17 cellular contexts compared by ENCODE assay signal in genomic region chr17:1731194-1731506, GRCh38. TPM values are rescaled to one million over a fixed set of nuclear protein-coding genes. Genes with fewer than 3 reads are reported as not detected.
A peak's percentile ranks its signal among the peaks of the same experiment; 100 is the strongest.
DNase-seq lines count a peak whose midpoint lies in the region; ATAC-seq and TF ChIP-seq lines count a peak whose summit lies in the region.
"Had no signal": no experiment of that assay in that cellular context is flagged by ENCODE, and none has a peak within 500 bp of the region (broad histone marks: within the 10 kb centered on the region; RNA-seq: fewer than 3 reads in every experiment).

No MANE protein-coding gene starts in this region.

- no peak overlapping the region for H3K27ac Mint-ChIP-seq in natural killer cell treated with Interleukin-12 subunit alpha and Interleukin-12 subunit beta and Interleukin-15 and Interleukin-18, amount 100 ng/mL, for 72 hours
- H3K27ac Mint-ChIP-seq: activated CD8-positive, alpha-beta T cell treated with anti-CD3 and anti-CD28 coated beads for 36 hours; activated naive CD8-positive, alpha-beta T cell treated with anti-CD3 and anti-CD28 coated beads, Interleukin-2, amount 50 U/mL, for 24 hours had no signal

- TF ChIP-seq CTCF in right atrium auricular region (IDR thresholded peaks at IDR 0.05) (no peak), fibroblast of the aortic adventitia (IDR thresholded peaks at IDR 0.05; ENCODE audit: insufficient read depth, low read length) (no peak)

- H3K9ac ChIP-seq in skeletal muscle tissue (ENCODE audit: low read depth in 1 of 3, low read length in 3 of 3): peak overlapping the region; percentile 76 to 86 (median 77)

- no peaks in the 10 kb centered on the region for H3K9me3 ChIP-seq in right atrium auricular region
- H3K9me3 ChIP-seq in skeletal muscle tissue (ENCODE audit: control insufficient read depth in 3 of 3, low read length in 3 of 3): no peaks in the 10 kb centered on the region
- H3K9me3 ChIP-seq: A549, thoracic aorta had no signal

- no peak for DNase-seq in right atrium auricular region (ENCODE audit: low spot score)
- no peak for DNase-seq in Right ventricle myocardium inferior (ENCODE audit: missing footprints)
- DNase-seq in fibroblast of the aortic adventitia (ENCODE audit: low read depth): no peak
- no peak for DNase-seq in DMS53 (lab: John Stamatoyannopoulos, UW)
- no peak for DNase-seq in natural killer cell treated with Interleukin-12 subunit alpha and Interleukin-12 subunit beta and Interleukin-15 and Interleukin-18, amount 100 ng/mL, for 72 hours (ENCODE audit: low spot score)
- no peak for DNase-seq in NCI-H2081 (lab: John Stamatoyannopoulos, UW)
- DNase-seq: activated CD8-positive, alpha-beta T cell treated with anti-CD3 and anti-CD28 coated beads for 36 hours; activated naive CD8-positive, alpha-beta T cell treated with anti-CD3 and anti-CD28 coated beads, Interleukin-2, amount 50 U/mL, for 24 hours; naive B cell; NCI-H1048; NCI-H748 treated with DMSO at 0.1 percent for 48 hours had no signal

- peaks cover 28% of the 10 kb centered on the region for H3K36me3 ChIP-seq in right atrium auricular region
- peaks cover 26 to 51% (median 39%) of the 10 kb centered on the region in 3 donors for H3K36me3 ChIP-seq in skeletal muscle tissue (ENCODE audit: control insufficient read depth in 3 of 3, insufficient read depth in 3 of 3, low read length in 3 of 3)

- no peak overlapping the region for H3K4me3 Mint-ChIP-seq in natural killer cell treated with Interleukin-12 subunit alpha and Interleukin-12 subunit beta and Interleukin-15 and Interleukin-18, amount 100 ng/mL, for 72 hours
- H3K4me3 Mint-ChIP-seq: activated CD8-positive, alpha-beta T cell treated with anti-CD3 and anti-CD28 coated beads for 36 hours; activated naive CD8-positive, alpha-beta T cell treated with anti-CD3 and anti-CD28 coated beads, Interleukin-2, amount 50 U/mL, for 24 hours; naive B cell had no signal

- H3K27me3 ChIP-seq in right atrium auricular region: no peaks in the 10 kb centered on the region
- no peaks in the 10 kb centered on the region for H3K27me3 ChIP-seq in skeletal muscle tissue (ENCODE audit: control insufficient read depth in 3 of 3, insufficient read depth in 3 of 3, low read length in 3 of 3)

- H3K27ac ChIP-seq in right atrium auricular region: peak overlapping the region; percentile 85 to 90
- H3K27ac ChIP-seq in skeletal muscle tissue (ENCODE audit: low read depth, low read length): peak overlapping the region; percentile 96
- H3K27ac ChIP-seq: thoracic aorta, VCaP had no signal

- no peaks in the 10 kb centered on the region for H3K36me3 Mint-ChIP-seq in natural killer cell treated with Interleukin-12 subunit alpha and Interleukin-12 subunit beta and Interleukin-15 and Interleukin-18, amount 100 ng/mL, for 72 hours

- intact Hi-C loops in Right ventricle myocardium inferior (cut with DNase I): no loop called here

- H3K4me3 ChIP-seq in right atrium auricular region (peak overlapping the region in 1 of 2 donors; percentile 26), fibroblast of the aortic adventitia (ENCODE audit: low read depth, low read length) (peak overlapping the region; percentile 41), skeletal muscle tissue (ENCODE audit: low read length in 3 of 3) (peak overlapping the region in 1 of 3 donors; percentile 24)
- H3K4me3 ChIP-seq: A549, thoracic aorta had no signal

- no peaks in the 10 kb centered on the region for H3K27me3 Mint-ChIP-seq in natural killer cell treated with Interleukin-12 subunit alpha and Interleukin-12 subunit beta and Interleukin-15 and Interleukin-18, amount 100 ng/mL, for 72 hours
- H3K27me3 Mint-ChIP-seq: activated CD8-positive, alpha-beta T cell treated with anti-CD3 and anti-CD28 coated beads for 36 hours; activated naive CD8-positive, alpha-beta T cell treated with anti-CD3 and anti-CD28 coated beads, Interleukin-2, amount 50 U/mL, for 24 hours; naive B cell had no signal

- H3K4me1 ChIP-seq in right atrium auricular region (peaks cover 0 to 40% of the 10 kb centered on the region in 2 donors), skeletal muscle tissue (ENCODE audit: control insufficient read depth in 3 of 3, insufficient read depth in 3 of 3, low read length in 3 of 3) (peaks cover 25 to 48% (median 37%) of the 10 kb centered on the region in 3 donors)

- no peaks in the 10 kb centered on the region for H3K9me3 Mint-ChIP-seq in natural killer cell treated with Interleukin-12 subunit alpha and Interleukin-12 subunit beta and Interleukin-15 and Interleukin-18, amount 100 ng/mL, for 72 hours
- H3K9me3 Mint-ChIP-seq: activated CD8-positive, alpha-beta T cell treated with anti-CD3 and anti-CD28 coated beads for 36 hours; activated naive CD8-positive, alpha-beta T cell treated with anti-CD3 and anti-CD28 coated beads, Interleukin-2, amount 50 U/mL, for 24 hours; naive B cell had no signal

- ATAC-seq in Right ventricle myocardium inferior: no peak
- ATAC-seq in natural killer cell treated with Interleukin-12 subunit alpha and Interleukin-12 subunit beta and Interleukin-15 and Interleukin-18, amount 100 ng/mL, for 72 hours: no peak
- ATAC-seq in GM19324 (IDR thresholded peaks at IDR 0.05; ENCODE audit: low FRiP score, unreplicated experiment): no peak
- ATAC-seq: activated CD8-positive, alpha-beta T cell treated with anti-CD3 and anti-CD28 coated beads for 36 hours had no signal

- peaks cover 12 to 19% of the 10 kb centered on the region in 2 donors for H3K4me1 Mint-ChIP-seq in natural killer cell treated with Interleukin-12 subunit alpha and Interleukin-12 subunit beta and Interleukin-15 and Interleukin-18, amount 100 ng/mL, for 72 hours (ENCODE audit: low read depth in 2 of 2)

RNA-seq across cellular contexts. Expression of gene WDR81, which starts 6.6 kb away (rescaled TPM):
- total RNA-seq in right atrium auricular region (10 to 100 TPM; 10.9 to 17.9 TPM), Right ventricle myocardium inferior (10.4 TPM), fibroblast of the aortic adventitia (ENCODE audit: low replicate concordance) (27.7 and 39.6 TPM in 2 replicates), skeletal muscle tissue (10.4 TPM)
- 10 to 100 TPM; 17.9 to 30.9 TPM for total RNA-seq in natural killer cell treated with Interleukin-12 subunit alpha and Interleukin-12 subunit beta and Interleukin-15 and Interleukin-18, amount 100 ng/mL, for 72 hours

RNA-seq across cellular contexts. Expression of gene SERPINF2, which starts 11.5 kb away (rescaled TPM):
- total RNA-seq in right atrium auricular region (1 to 10 TPM; 1.0 to 1.5 TPM), Right ventricle myocardium inferior (0.73 TPM), fibroblast of the aortic adventitia (ENCODE audit: low replicate concordance) (0.18 and 1.3 TPM in 2 replicates), skeletal muscle tissue (not detected)
- under 1 TPM in 1 of 2 donors, not detected in 1; 0.24 TPM for total RNA-seq in natural killer cell treated with Interleukin-12 subunit alpha and Interleukin-12 subunit beta and Interleukin-15 and Interleukin-18, amount 100 ng/mL, for 72 hours
- total RNA-seq: pulmonary artery endothelial cell had no signal

RNA-seq across cellular contexts. Expression of gene TLCD2, which starts 21.0 kb away (rescaled TPM):
- total RNA-seq in right atrium auricular region: 1 to 10 TPM; 1.1 to 3.7 TPM
- 2.4 TPM for total RNA-seq in Right ventricle myocardium inferior
- 4.5 and 10.1 TPM in 2 replicates for total RNA-seq in fibroblast of the aortic adventitia (ENCODE audit: low replicate concordance)
- total RNA-seq in skeletal muscle tissue: 2.1 TPM
- total RNA-seq in natural killer cell treated with Interleukin-12 subunit alpha and Interleukin-12 subunit beta and Interleukin-15 and Interleukin-18, amount 100 ng/mL, for 72 hours: under 1 TPM; 0.17 to 0.78 TPM

RNA-seq across cellular contexts. Expression of gene SERPINF1, which starts 30.7 kb away (rescaled TPM):
- total RNA-seq in right atrium auricular region: 100 to 1,000 TPM; 348 to 498 TPM
- 198 TPM for total RNA-seq in Right ventricle myocardium inferior
- total RNA-seq in fibroblast of the aortic adventitia (ENCODE audit: low replicate concordance): 161 and 450 TPM in 2 replicates
- 328 TPM for total RNA-seq in skeletal muscle tissue
- total RNA-seq in natural killer cell treated with Interleukin-12 subunit alpha and Interleukin-12 subunit beta and Interleukin-15 and Interleukin-18, amount 100 ng/mL, for 72 hours: not detected

RNA-seq across cellular contexts. Expression of gene PRPF8, which starts 46.5 kb away (rescaled TPM):
- total RNA-seq in right atrium auricular region (100 to 1,000 TPM in 1 of 2 donors, 10 to 100 TPM in 1; 90.1 to 144 TPM), Right ventricle myocardium inferior (120 TPM), fibroblast of the aortic adventitia (ENCODE audit: low replicate concordance) (59.7 and 138 TPM in 2 replicates), skeletal muscle tissue (96.0 TPM)
- total RNA-seq in natural killer cell treated with Interleukin-12 subunit alpha and Interleukin-12 subunit beta and Interleukin-15 and Interleukin-18, amount 100 ng/mL, for 72 hours: 100 to 1,000 TPM; 348 to 422 TPM
